In the genomic region with DNA sequence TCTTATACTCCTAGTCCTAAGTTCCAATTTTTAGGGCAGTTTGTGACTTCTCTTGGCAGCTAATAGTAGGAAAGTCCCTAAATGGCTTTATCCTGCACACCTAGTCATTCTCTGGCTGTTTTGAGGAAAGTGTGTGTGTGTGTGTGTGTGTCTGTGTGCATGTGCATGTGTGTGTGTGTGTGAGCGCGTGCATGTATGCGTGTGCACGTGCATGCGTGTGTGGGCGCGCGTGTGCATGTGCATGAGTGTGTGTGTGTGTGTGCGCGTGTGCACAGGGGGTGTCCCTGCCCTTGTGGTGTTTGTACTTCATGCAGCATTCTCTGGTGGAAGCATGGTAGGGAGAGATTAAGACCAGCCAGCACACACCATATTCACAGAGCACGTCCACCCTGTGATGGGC, we compare ENCODE assay signal across 3 cellular contexts.
TF ChIP-seq lines count a peak whose summit lies in the region.

No MANE protein-coding gene starts in this region.

TF ChIP-seq in HEK293, 187 proteins besides CTCF, POLR2A, EP300 and RAD21:
- TF ChIP-seq, protein P1, sequence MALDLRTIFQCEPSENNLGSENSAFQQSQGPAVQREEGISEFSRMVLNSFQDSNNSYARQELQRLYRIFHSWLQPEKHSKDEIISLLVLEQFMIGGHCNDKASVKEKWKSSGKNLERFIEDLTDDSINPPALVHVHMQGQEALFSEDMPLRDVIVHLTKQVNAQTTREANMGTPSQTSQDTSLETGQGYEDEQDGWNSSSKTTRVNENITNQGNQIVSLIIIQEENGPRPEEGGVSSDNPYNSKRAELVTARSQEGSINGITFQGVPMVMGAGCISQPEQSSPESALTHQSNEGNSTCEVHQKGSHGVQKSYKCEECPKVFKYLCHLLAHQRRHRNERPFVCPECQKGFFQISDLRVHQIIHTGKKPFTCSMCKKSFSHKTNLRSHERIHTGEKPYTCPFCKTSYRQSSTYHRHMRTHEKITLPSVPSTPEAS (tag by site-specific recombination; IDR thresholded peaks at IDR 0.05) = peak; percentile 61
- TF ChIP-seq, protein P2, sequence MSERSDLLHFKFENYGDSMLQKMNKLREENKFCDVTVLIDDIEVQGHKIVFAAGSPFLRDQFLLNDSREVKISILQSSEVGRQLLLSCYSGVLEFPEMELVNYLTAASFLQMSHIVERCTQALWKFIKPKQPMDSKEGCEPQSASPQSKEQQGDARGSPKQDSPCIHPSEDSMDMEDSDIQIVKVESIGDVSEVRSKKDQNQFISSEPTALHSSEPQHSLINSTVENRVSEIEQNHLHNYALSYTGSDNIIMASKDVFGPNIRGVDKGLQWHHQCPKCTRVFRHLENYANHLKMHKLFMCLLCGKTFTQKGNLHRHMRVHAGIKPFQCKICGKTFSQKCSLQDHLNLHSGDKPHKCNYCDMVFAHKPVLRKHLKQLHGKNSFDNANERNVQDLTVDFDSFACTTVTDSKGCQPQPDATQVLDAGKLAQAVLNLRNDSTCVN (tag by site-specific recombination; optimal IDR thresholded peaks at IDR 0.05) = peak; percentile 20
- TF ChIP-seq ZNF510 (tag by site-specific recombination; IDR thresholded peaks at IDR 0.05; ENCODE audit: insufficient replicate concordance) = no peak

TF ChIP-seq in IMR-90, 13 proteins besides CTCF, POLR2A, EP300 and RAD21 (continued from another document):
- no peak for TF ChIP-seq RFX5 (IDR thresholded peaks at IDR 0.05; ENCODE audit: low read depth, low read length)
- no peak for TF ChIP-seq FOS (IDR thresholded peaks at IDR 0.05; ENCODE audit: low read depth, low read length)
- no peak for TF ChIP-seq NFE2L2 (IDR thresholded peaks at IDR 0.05; ENCODE audit: low read depth, low read length)
- no peak for TF ChIP-seq MAZ (IDR thresholded peaks at IDR 0.05; ENCODE audit: borderline replicate concordance, low read depth, low read length)
- no peak for TF ChIP-seq CEBPB (IDR thresholded peaks at IDR 0.05; ENCODE audit: low read depth, low read length)
- no peak for TF ChIP-seq MAFK (IDR thresholded peaks at IDR 0.05; ENCODE audit: low read depth, low read length)
- TF ChIP-seq, protein P3, sequence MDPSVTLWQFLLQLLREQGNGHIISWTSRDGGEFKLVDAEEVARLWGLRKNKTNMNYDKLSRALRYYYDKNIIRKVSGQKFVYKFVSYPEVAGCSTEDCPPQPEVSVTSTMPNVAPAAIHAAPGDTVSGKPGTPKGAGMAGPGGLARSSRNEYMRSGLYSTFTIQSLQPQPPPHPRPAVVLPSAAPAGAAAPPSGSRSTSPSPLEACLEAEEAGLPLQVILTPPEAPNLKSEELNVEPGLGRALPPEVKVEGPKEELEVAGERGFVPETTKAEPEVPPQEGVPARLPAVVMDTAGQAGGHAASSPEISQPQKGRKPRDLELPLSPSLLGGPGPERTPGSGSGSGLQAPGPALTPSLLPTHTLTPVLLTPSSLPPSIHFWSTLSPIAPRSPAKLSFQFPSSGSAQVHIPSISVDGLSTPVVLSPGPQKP (IDR thresholded peaks at IDR 0.05; ENCODE audit: borderline replicate concordance, low read depth, low read length) = no peak
- TF ChIP-seq SMC3 (IDR thresholded peaks at IDR 0.05; ENCODE audit: low read depth, low read length) = no peak
- TF ChIP-seq RCOR1 (IDR thresholded peaks at IDR 0.05; ENCODE audit: insufficient replicate concordance, low read length) = no peak

TF ChIP-seq in neural cell, 6 proteins besides CTCF, POLR2A, EP300 and RAD21 (continued from another document):
- TF ChIP-seq, protein P4, sequence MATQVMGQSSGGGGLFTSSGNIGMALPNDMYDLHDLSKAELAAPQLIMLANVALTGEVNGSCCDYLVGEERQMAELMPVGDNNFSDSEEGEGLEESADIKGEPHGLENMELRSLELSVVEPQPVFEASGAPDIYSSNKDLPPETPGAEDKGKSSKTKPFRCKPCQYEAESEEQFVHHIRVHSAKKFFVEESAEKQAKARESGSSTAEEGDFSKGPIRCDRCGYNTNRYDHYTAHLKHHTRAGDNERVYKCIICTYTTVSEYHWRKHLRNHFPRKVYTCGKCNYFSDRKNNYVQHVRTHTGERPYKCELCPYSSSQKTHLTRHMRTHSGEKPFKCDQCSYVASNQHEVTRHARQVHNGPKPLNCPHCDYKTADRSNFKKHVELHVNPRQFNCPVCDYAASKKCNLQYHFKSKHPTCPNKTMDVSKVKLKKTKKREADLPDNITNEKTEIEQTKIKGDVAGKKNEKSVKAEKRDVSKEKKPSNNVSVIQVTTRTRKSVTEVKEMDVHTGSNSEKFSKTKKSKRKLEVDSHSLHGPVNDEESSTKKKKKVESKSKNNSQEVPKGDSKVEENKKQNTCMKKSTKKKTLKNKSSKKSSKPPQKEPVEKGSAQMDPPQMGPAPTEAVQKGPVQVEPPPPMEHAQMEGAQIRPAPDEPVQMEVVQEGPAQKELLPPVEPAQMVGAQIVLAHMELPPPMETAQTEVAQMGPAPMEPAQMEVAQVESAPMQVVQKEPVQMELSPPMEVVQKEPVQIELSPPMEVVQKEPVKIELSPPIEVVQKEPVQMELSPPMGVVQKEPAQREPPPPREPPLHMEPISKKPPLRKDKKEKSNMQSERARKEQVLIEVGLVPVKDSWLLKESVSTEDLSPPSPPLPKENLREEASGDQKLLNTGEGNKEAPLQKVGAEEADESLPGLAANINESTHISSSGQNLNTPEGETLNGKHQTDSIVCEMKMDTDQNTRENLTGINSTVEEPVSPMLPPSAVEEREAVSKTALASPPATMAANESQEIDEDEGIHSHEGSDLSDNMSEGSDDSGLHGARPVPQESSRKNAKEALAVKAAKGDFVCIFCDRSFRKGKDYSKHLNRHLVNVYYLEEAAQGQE (IDR thresholded peaks at IDR 0.05; ENCODE audit: borderline replicate concordance) = no peak
- TF ChIP-seq MXI1 (conservative IDR thresholded peaks at IDR 0.05; ENCODE audit: poor library complexity, severe bottlenecking) (no peak), POLR2AphosphoS5 (IDR thresholded peaks at IDR 0.05) (no peak), SMC3 (conservative IDR thresholded peaks at IDR 0.05; ENCODE audit: poor library complexity) (no peak)
